Comparison of ENCODE assay signal across 8 cellular contexts in the genomic region with DNA sequence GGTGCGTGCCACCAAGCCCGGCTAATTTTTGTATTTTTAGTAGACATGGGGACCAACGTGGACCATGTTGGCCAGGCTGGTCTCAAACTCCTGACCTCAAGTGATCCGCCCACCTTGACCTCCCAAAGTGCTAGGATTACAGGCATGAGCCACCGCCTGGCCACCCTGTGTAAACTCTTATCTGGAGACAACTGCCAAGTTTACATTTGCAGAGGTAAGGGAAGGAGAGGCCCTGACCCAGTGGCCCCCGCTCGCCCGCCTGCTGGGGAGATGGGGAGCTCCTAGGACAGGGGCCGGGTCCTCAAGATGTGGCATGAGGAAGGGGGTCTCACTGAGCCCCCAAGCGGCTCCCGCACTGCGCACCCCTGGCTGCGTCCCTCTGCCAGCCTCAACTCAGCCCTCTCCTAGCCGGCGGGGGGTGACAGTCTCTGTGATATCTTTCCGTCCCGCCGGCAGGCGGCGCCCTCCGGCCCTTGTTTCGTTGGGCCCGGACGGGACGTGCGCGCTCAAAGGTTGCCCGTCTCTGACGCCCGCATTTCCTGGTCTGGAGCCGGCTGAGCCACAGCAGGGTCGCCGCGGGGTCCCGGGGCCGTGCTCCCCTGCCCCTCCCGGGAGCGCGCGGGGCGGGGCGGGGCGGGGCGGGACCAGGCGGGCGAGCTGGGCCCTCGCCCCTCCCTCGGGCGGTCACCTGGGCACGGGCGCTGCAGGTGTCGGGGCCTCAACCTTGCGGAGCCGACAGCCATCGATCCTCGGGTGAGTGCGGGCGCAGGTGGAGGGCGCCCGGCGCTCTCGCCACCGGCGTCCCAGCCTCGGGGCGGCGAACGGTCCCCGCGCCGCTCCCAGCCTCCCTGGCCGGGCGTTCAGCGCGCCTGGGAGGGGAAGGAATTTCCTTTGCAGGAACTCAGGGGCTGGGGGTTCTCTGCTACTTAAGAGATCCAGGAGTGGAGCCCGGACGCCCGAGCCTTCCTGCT. TPM values are rescaled to one million over a fixed set of nuclear protein-coding genes. Genes with fewer than 3 reads are reported as not detected.
DNase-seq lines count a peak whose midpoint lies in the region; ATAC-seq lines count a peak whose summit lies in the region.

A gene with protein sequence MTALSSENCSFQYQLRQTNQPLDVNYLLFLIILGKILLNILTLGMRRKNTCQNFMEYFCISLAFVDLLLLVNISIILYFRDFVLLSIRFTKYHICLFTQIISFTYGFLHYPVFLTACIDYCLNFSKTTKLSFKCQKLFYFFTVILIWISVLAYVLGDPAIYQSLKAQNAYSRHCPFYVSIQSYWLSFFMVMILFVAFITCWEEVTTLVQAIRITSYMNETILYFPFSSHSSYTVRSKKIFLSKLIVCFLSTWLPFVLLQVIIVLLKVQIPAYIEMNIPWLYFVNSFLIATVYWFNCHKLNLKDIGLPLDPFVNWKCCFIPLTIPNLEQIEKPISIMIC (plus strand): TSS at position 533 of the 971 bp plus-strand sequence. CDS start 45,978 bp downstream, outside the sequence.

- H3K9ac ChIP-seq in BLaER1 treated with 17β-estradiol and CSF1 and Interleukin-3, amounts not matched to agents 10 nM and 100 nM, result peak within 1 kb of the TSS; percentile 34 to 71 (median 66); a peak in 20 of 22 replicates
- H3K9ac ChIP-seq in mesendoderm (ENCODE audit: low read length), result peak within 1 kb of the TSS; percentile 38

- H3K4me2 ChIP-seq in BLaER1 treated with 17β-estradiol and CSF1 and Interleukin-3, amounts not matched to agents 10 nM and 100 nM, result peak within 1 kb of the TSS; percentile 85 to 97 (median 94)
- peak within 1 kb of the TSS; percentile 90 for H3K4me2 ChIP-seq in mesendoderm (ENCODE audit: low read length)

- no CpG with 5 or more reads among the region's 78 CpGs for WGBS in mesendoderm (ENCODE audit: extremely low coverage, insufficient coverage, low lambda C conversion rate)

- no peak within 1 kb of the TSS for H4K5ac ChIP-seq in mesendoderm (ENCODE audit: low read length)

- peak; percentile 21 to 67 for DNase-seq in NCI-H446 (lab: John Stamatoyannopoulos, UW)
- peak; percentile 65 to 68 for DNase-seq in activated CD4-positive, alpha-beta T cell treated with anti-CD3 and anti-CD28 coated beads, Interleukin-2, amount 50 U/mL, for 24 hours (ENCODE audit: low read depth in 1 of 2, low spot score in 1 of 2)
- DNase-seq in effector CD8-positive, alpha-beta T cell (lab: John Stamatoyannopoulos, UW), result peak; percentile 62
- DNase-seq in mesendoderm, result peak; percentile 80
- DNase-seq in stimulated activated CD8-positive, alpha-beta memory T cell treated with anti-CD3 and anti-CD28 coated beads, Interleukin-15, amount 100 ng/mL, for 48 hours (ENCODE audit: low read depth in 2 of 2), result peak; percentile 74 to 77

- H3K56ac ChIP-seq in mesendoderm (ENCODE audit: low read length), result peak within 1 kb of the TSS; percentile 64

- H2AK5ac ChIP-seq in mesendoderm (ENCODE audit: low read length), result no peak within 1 kb of the TSS

- H4K8ac ChIP-seq in mesendoderm (ENCODE audit: low read depth, low read length), result no peak within 1 kb of the TSS

- no peak within 1 kb of the TSS for H2BK5ac ChIP-seq in mesendoderm (ENCODE audit: low read length)

- no peak within 1 kb of the TSS for H3K18ac ChIP-seq in mesendoderm (ENCODE audit: low read length)

- H3K79me2 ChIP-seq in mesendoderm (ENCODE audit: control insufficient read depth, insufficient read depth, low read length), result no peaks in the 10 kb centered on the region

- peaks cover 39 to 60% (median 51%) of the 10 kb centered on the region in 11 experiments for H3K27me3 ChIP-seq in BLaER1 treated with 17β-estradiol and CSF1 and Interleukin-3, amounts not matched to agents 10 nM and 100 nM
- no peaks in the 10 kb centered on the region for H3K27me3 ChIP-seq in mesendoderm (ENCODE audit: insufficient read depth, low read length, poor library complexity)

- H3K4ac ChIP-seq in mesendoderm (ENCODE audit: low read depth, low read length), result no peak within 1 kb of the TSS

- ATAC-seq in GM19035 (IDR thresholded peaks at IDR 0.05; ENCODE audit: unreplicated experiment) (peak; percentile 84), HG03196 (IDR thresholded peaks at IDR 0.05; ENCODE audit: unreplicated experiment) (peak; percentile 79)

- H2BK15ac ChIP-seq in mesendoderm (replicated peaks; ENCODE audit: low read depth), result no peak within 1 kb of the TSS

- H2BK120ac ChIP-seq in mesendoderm (ENCODE audit: low read depth, low read length), result no peak within 1 kb of the TSS

- H3K4me1 ChIP-seq in BLaER1 treated with 17β-estradiol and CSF1 and Interleukin-3, amounts not matched to agents 10 nM and 100 nM, result peaks cover 8 to 32% (median 26%) of the 10 kb centered on the region in 10 experiments; a peak in 19 of 20 replicates
- H3K4me1 ChIP-seq in mesendoderm (ENCODE audit: control insufficient read depth, low read depth, low read length), result peaks cover 3% of the 10 kb centered on the region

- H3K23ac ChIP-seq in mesendoderm (ENCODE audit: low read length), result no peak within 1 kb of the TSS

- H3K9me3 ChIP-seq in BLaER1 treated with 17β-estradiol and CSF1 and Interleukin-3, amounts not matched to agents 10 nM and 100 nM (replicated peaks in 1 of 11), result peaks cover 7 to 11% (median 8%) of the 10 kb centered on the region in 11 experiments; a peak in 16 of 22 replicates

- peak within 1 kb of the TSS; percentile 60 to 81 (median 70) for H3K4me3 ChIP-seq in BLaER1 treated with 17β-estradiol and CSF1 and Interleukin-3, amounts not matched to agents 10 nM and 100 nM
- peak within 1 kb of the TSS; percentile 34 for H3K4me3 ChIP-seq in mesendoderm (ENCODE audit: low read length)

- peak within 1 kb of the TSS in 2 of 11 experiments; percentile 48; a peak in 5 of 22 replicates for H3K27ac ChIP-seq in BLaER1 treated with 17β-estradiol and CSF1 and Interleukin-3, amounts not matched to agents 10 nM and 100 nM
- no peak within 1 kb of the TSS for H3K27ac ChIP-seq in mesendoderm (ENCODE audit: low read depth, low read length)

- no peaks in the 10 kb centered on the region for H3K79me1 ChIP-seq in mesendoderm (ENCODE audit: low read length)

- no peaks in the 10 kb centered on the region; a peak in 1 of 22 replicates for H4K20me1 ChIP-seq in BLaER1 treated with 17β-estradiol and CSF1 and Interleukin-3, amounts not matched to agents 10 nM and 100 nM

- H3K36me3 ChIP-seq in BLaER1 treated with 17β-estradiol and CSF1 and Interleukin-3, amounts not matched to agents 10 nM and 100 nM, result no peaks in the 10 kb centered on the region
- H3K36me3 ChIP-seq in mesendoderm (ENCODE audit: control insufficient read depth, insufficient read depth, low read length), result no peaks in the 10 kb centered on the region

RNA-seq across cellular contexts. Expression of the gene that starts here (rescaled TPM):
- 9.7 TPM for polyA plus RNA-seq in mesendoderm (2013, experiment 1 of 2)
- polyA plus RNA-seq in mesendoderm (2013, experiment 2 of 2), result 9.5 TPM
